ENCODE assay signal across 8 cellular contexts in genomic region chr22:19673660-19674059, GRCh38.
"Had no signal": no experiment of that assay in that cellular context is flagged by ENCODE, and none has a peak within 500 bp of the region (broad histone marks: within the 10 kb centered on the region; RNA-seq: fewer than 3 reads in every experiment).

No MANE protein-coding gene starts in this region.

- ATAC-seq: GM12878 had no signal

- DNase-seq: GDM1, GF-D8 had no signal

- H3K4me3 ChIP-seq: GM12878 had no signal

- FAIRE-seq: G401.6, GM12878, GM12891, GM12892, GM18507, GM19239 had no signal
